ENCODE assay signal across 26 cellular contexts in the genomic region with DNA sequence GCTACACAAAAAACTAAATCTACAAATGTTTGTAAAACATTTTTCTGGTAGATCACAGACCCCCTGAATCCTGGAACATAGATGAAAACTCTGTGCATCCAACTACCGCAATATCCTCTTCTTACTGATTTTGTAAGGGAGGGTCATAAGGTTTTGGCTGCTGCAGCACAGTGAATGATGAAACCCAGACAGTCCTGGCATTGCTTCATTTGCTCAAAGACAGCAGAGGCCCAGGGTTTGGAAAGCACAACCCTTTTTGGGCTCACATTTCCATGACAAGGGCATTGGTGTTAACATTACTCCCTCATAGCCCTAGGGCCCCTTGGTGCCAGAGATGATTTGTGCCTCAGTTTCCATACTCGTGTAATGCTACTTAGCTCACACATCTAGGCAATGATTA. TPM values are rescaled to one million over a fixed set of nuclear protein-coding genes. Genes with fewer than 3 reads are reported as not detected.
DNase-seq lines count a peak whose midpoint lies in the region; ATAC-seq and TF ChIP-seq lines count a peak whose summit lies in the region.
"Had no signal": no experiment of that assay in that cellular context is flagged by ENCODE, and none has a peak within 500 bp of the region (broad histone marks: within the 10 kb centered on the region; RNA-seq: fewer than 3 reads in every experiment).

No MANE protein-coding gene starts in this region.

- TF ChIP-seq RAD21 in IMR-90 (IDR thresholded peaks at IDR 0.05; ENCODE audit: low read length) = no peak

- 0 out of 2 replicates have a peak overlapping the region, but pooled peaks have one; percentile 34 for H3K4ac ChIP-seq in IMR-90 (ENCODE audit: low read depth, low read length)

- CTCF ChIA-PET in IMR-90 (lab: Yijun Ruan, JAX) = interaction anchor here (0.6 kb wide), 1 partner anchor 171 kb away, joined by 4 read pairs; no protein-coding TSS in a partner anchor

- H3K56ac ChIP-seq in IMR-90 (ENCODE audit: extremely low read depth, insufficient read depth, low read length) = no peak overlapping the region

- no peaks in the 10 kb centered on the region for H3K36me3 Mint-ChIP-seq in activated naive CD8-positive, alpha-beta T cell treated with anti-CD3 and anti-CD28 coated beads for 36 hours
- H3K36me3 Mint-ChIP-seq: activated naive CD4-positive, alpha-beta T cell treated with anti-CD3 and anti-CD28 coated beads, Interleukin-2, amount 10 ng/mL, durations not matched to agents 7 days and 5 days; mesothelial cell of epicardium; natural killer cell treated with Interleukin-12 subunit alpha and Interleukin-12 subunit beta and Interleukin-15 and Interleukin-18, amount 100 ng/mL, for 72 hours had no signal

- H3K23ac ChIP-seq in IMR-90 (ENCODE audit: low read depth, low read length) = no peak overlapping the region

- WGBS in IMR-90 (ENCODE audit: extremely low coverage in 2 of 2, insufficient read length in 1 of 2), 2 experiments = no CpG with 5 or more reads among the region's 2 CpGs
- WGBS in gastroesophageal sphincter (ENCODE audit: low coverage in 1 of 2), 2 donors = 33 to 50% methylated on average over 1 to 2 of the region's 2 CpGs
- 67 to 76% methylated on average over 1 to 2 of the region's 2 CpGs for WGBS in transverse colon (ENCODE audit: low coverage in 1 of 2), 2 donors

- no peak overlapping the region for H2AK9ac ChIP-seq in IMR-90 (replicated peaks; ENCODE audit: low read depth, low read length, poor library complexity)

- DNase-seq in IMR-90 = peak; percentile 47
- peak; percentile 95 for DNase-seq in SKM-1 treated with dmso at 0.1 percent for 144 hours (lab: John Stamatoyannopoulos, UW; ENCODE audit: unreplicated experiment)
- DNase-seq in osteoblast (ENCODE audit: insufficient read length, low spot score, missing footprints) = no peak
- no peak for DNase-seq in activated naive CD8-positive, alpha-beta T cell treated with anti-CD3 and anti-CD28 coated beads for 36 hours
- DNase-seq in transverse colon = no peak
- DNase-seq in WERI-Rb-1 = no peak
- DNase-seq: activated naive CD4-positive, alpha-beta T cell treated with anti-CD3 and anti-CD28 coated beads, Interleukin-2, amount 10 ng/mL, durations not matched to agents 7 days and 5 days; activated T-cell treated with anti-CD3 and anti-CD28 coated beads, Interleukin-2, amount 50 U/mL, for 24 hours; DMS53; effector memory CD4-positive, alpha-beta T cell; Karpas-422; NCI-H1105; NCI-H2029 treated with DMSO at 0.1 percent for 48 hours; NCI-H345; Peyer's patch; SK-N-SH; stimulated activated naive CD8-positive, alpha-beta T cell treated with anti-CD3 and anti-CD28 coated beads, Interleukin-15, Interleukin-2, amounts not matched to agents 100 U/mL and 50 U/mL, for 24 hours; T-helper 9 cell had no signal

- H4K20me1 ChIP-seq in IMR-90 (ENCODE audit: insufficient read depth, low read length) = no peaks in the 10 kb centered on the region
- H4K20me1 ChIP-seq in osteoblast (ENCODE audit: insufficient read depth, low read length) = no peaks in the 10 kb centered on the region

- H3K9me3 ChIP-seq in IMR-90 (ENCODE audit: control insufficient read depth, insufficient read depth, low read length) (no peaks in the 10 kb centered on the region), gastroesophageal sphincter (no peaks in the 10 kb centered on the region), osteoblast (ENCODE audit: low read depth, low read length) (no peaks in the 10 kb centered on the region), transverse colon (no peaks in the 10 kb centered on the region), WERI-Rb-1 (ENCODE audit: severe bottlenecking) (no peaks in the 10 kb centered on the region)
- H3K9me3 ChIP-seq: esophagus muscularis mucosa, Peyer's patch, SK-N-SH had no signal

- peak overlapping the region; percentile 18 for H2AFZ ChIP-seq in IMR-90 (replicated peaks; ENCODE audit: low read length, poor library complexity)
- H2AFZ ChIP-seq in osteoblast (ENCODE audit: low read length) = peak overlapping the region; percentile 15
- H2AFZ ChIP-seq: parathyroid adenoma had no signal

- no peak overlapping the region for H2BK5ac ChIP-seq in IMR-90 (ENCODE audit: low read depth, low read length, poor library complexity, severe bottlenecking)

- H3K27me3 Mint-ChIP-seq in activated naive CD8-positive, alpha-beta T cell treated with anti-CD3 and anti-CD28 coated beads for 36 hours = no peaks in the 10 kb centered on the region
- H3K27me3 Mint-ChIP-seq: activated T-cell treated with anti-CD3 and anti-CD28 coated beads, Interleukin-2, amount 50 U/mL, for 24 hours; type B pancreatic cell had no signal

- intact Hi-C loops in IMR-90 (cut with micrococcal nuclease) = no loop called here
- intact Hi-C loops in transverse colon (cut with DNase I; ENCODE audit: low total_unique reads) = no loop called here

- no TSS peak for BruUV-seq in IMR-90 (replicated peaks; lab: Mats Ljungman, UMichigan)

- no peak overlapping the region for H3K9ac ChIP-seq in IMR-90 (ENCODE audit: low read depth, low read length)
- H3K9ac ChIP-seq: parathyroid adenoma, SK-N-SH had no signal

- H3K18ac ChIP-seq in IMR-90 (ENCODE audit: low read depth, low read length) = no peak overlapping the region; the same call in 1 of the 2 replicates

- ATAC-seq in IMR-90 (ENCODE audit: low read depth) (0 out of 2 replicates have a peak, but pooled peaks have one; percentile 29), gastroesophageal sphincter (peak; percentile 86), HG02798 (IDR thresholded peaks at IDR 0.05; ENCODE audit: poor library complexity, unreplicated experiment) (no peak)
- ATAC-seq: GM12878; natural killer cell treated with Interleukin-12 subunit alpha and Interleukin-12 subunit beta and Interleukin-15 and Interleukin-18, amount 100 ng/mL, for 72 hours; stimulated activated naive CD8-positive, alpha-beta T cell treated with anti-CD3 and anti-CD28 coated beads, Interleukin-15, Interleukin-2, amounts not matched to agents 100 U/mL and 50 U/mL, for 24 hours had no signal

- H3K4me2 ChIP-seq in IMR-90 (ENCODE audit: low read depth, low read length) (no peak overlapping the region), osteoblast (ENCODE audit: insufficient read depth, low read length) (no peak overlapping the region)
- H3K4me2 ChIP-seq: SK-N-SH had no signal

- H3K4me3 Mint-ChIP-seq in activated naive CD8-positive, alpha-beta T cell treated with anti-CD3 and anti-CD28 coated beads for 36 hours = no peak overlapping the region
- H3K4me3 Mint-ChIP-seq: activated naive CD4-positive, alpha-beta T cell treated with anti-CD3 and anti-CD28 coated beads, Interleukin-2, amount 10 ng/mL, durations not matched to agents 7 days and 5 days; activated T-cell treated with anti-CD3 and anti-CD28 coated beads, Interleukin-2, amount 50 U/mL, for 24 hours; mesothelial cell of epicardium; natural killer cell treated with Interleukin-12 subunit alpha and Interleukin-12 subunit beta and Interleukin-15 and Interleukin-18, amount 100 ng/mL, for 72 hours; type B pancreatic cell had no signal

- H4K5ac ChIP-seq in IMR-90 (ENCODE audit: low read depth, low read length) = no peak overlapping the region; the same call in 1 of the 2 replicates

- no peak overlapping the region for H2BK20ac ChIP-seq in IMR-90 (ENCODE audit: low read depth, low read length)

- H3K9me3 Mint-ChIP-seq in activated naive CD8-positive, alpha-beta T cell treated with anti-CD3 and anti-CD28 coated beads for 36 hours = no peaks in the 10 kb centered on the region
- H3K9me3 Mint-ChIP-seq: activated naive CD4-positive, alpha-beta T cell treated with anti-CD3 and anti-CD28 coated beads, Interleukin-2, amount 10 ng/mL, durations not matched to agents 7 days and 5 days; activated T-cell treated with anti-CD3 and anti-CD28 coated beads, Interleukin-2, amount 50 U/mL, for 24 hours; mesothelial cell of epicardium; natural killer cell treated with Interleukin-12 subunit alpha and Interleukin-12 subunit beta and Interleukin-15 and Interleukin-18, amount 100 ng/mL, for 72 hours; type B pancreatic cell had no signal

- H2AK5ac ChIP-seq in IMR-90 (ENCODE audit: low read depth, low read length) = no peak overlapping the region

- no peak overlapping the region for H4K91ac ChIP-seq in IMR-90 (ENCODE audit: insufficient read depth, low read depth, low read length)

- H3K27me3 ChIP-seq in IMR-90 (ENCODE audit: control insufficient read depth, insufficient read depth, low read length) = no peaks in the 10 kb centered on the region
- no peaks in the 10 kb centered on the region for H3K27me3 ChIP-seq in gastroesophageal sphincter
- no peaks in the 10 kb centered on the region for H3K27me3 ChIP-seq in osteoblast (ENCODE audit: insufficient read depth, low read length)
- no peaks in the 10 kb centered on the region for H3K27me3 ChIP-seq in transverse colon
- H3K27me3 ChIP-seq in WERI-Rb-1 (ENCODE audit: insufficient read depth, low read depth, severe bottlenecking) = no peaks in the 10 kb centered on the region
- H3K27me3 ChIP-seq: esophagus muscularis mucosa, Peyer's patch had no signal

- H3K9me1 ChIP-seq in IMR-90 (ENCODE audit: insufficient read depth, low read length) = 0 out of 2 replicates have a peak, but pooled peaks cover 8% of the 10 kb centered on the region

- H4K8ac ChIP-seq in IMR-90 (ENCODE audit: low read depth in 2 of 2, low read length in 2 of 2) = no peak overlapping the region

- TF ChIP-seq CTCF in IMR-90 (conservative IDR thresholded peaks at IDR 0.05; ENCODE audit: low read depth, low read length) (no peak), gastroesophageal sphincter (IDR thresholded peaks at IDR 0.05) (no peak), osteoblast (IDR thresholded peaks at IDR 0.05; ENCODE audit: extremely low read depth, low read depth, low read length) (no peak), transverse colon (IDR thresholded peaks at IDR 0.05) (no peak), WERI-Rb-1 (IDR thresholded peaks at IDR 0.05; ENCODE audit: low read depth, low read length) (no peak)

- dilution Hi-C loops in IMR-90 (cut with HindIII; ENCODE audit: low sequenced_read_pairs, unreplicated experiment) = no loop called here

- H3K4me1 ChIP-seq in IMR-90 (ENCODE audit: control insufficient read depth, insufficient read depth, low read length) = peaks cover 2% of the 10 kb centered on the region
- peaks cover 0 to 29% (median 3%) of the 10 kb centered on the region in 3 donors for H3K4me1 ChIP-seq in gastroesophageal sphincter
- H3K4me1 ChIP-seq in osteoblast (ENCODE audit: insufficient read depth, low read length) = peaks cover 14% of the 10 kb centered on the region
- no peaks in the 10 kb centered on the region for H3K4me1 ChIP-seq in transverse colon
- H3K4me1 ChIP-seq: parathyroid adenoma, Peyer's patch had no signal

- TF ChIP-seq EP300 in gastroesophageal sphincter (IDR thresholded peaks at IDR 0.05) (no peak), transverse colon (IDR thresholded peaks at IDR 0.05; ENCODE audit: low read depth) (no peak)

- H3K36me3 ChIP-seq in IMR-90 (ENCODE audit: control insufficient read depth, insufficient read depth, low read length) (no peaks in the 10 kb centered on the region), gastroesophageal sphincter (peaks cover 0 to 27% of the 10 kb centered on the region in 2 donors), osteoblast (ENCODE audit: insufficient read depth, low read length) (no peaks in the 10 kb centered on the region), transverse colon (no peaks in the 10 kb centered on the region), WERI-Rb-1 (peaks cover under 1% of the 10 kb centered on the region; the same call in 1 of the 2 replicates)

- no peak overlapping the region for H2BK15ac ChIP-seq in IMR-90 (ENCODE audit: low read depth, low read length)

- in situ Hi-C loops in IMR-90 (cut with MboI; ENCODE audit: low sequenced_read_pairs) (no loop called here), transverse colon (cut with MboI; ENCODE audit: low pct_ligation_motif_present in 1 of 4, low pct_unique_long_range_greater_than_20kb in 1 of 4, low sequenced_read_pairs in 3 of 4) (no loop called here)

- no peak overlapping the region for H3K27ac Mint-ChIP-seq in activated naive CD8-positive, alpha-beta T cell treated with anti-CD3 and anti-CD28 coated beads for 36 hours
- H3K27ac Mint-ChIP-seq: activated naive CD4-positive, alpha-beta T cell treated with anti-CD3 and anti-CD28 coated beads, Interleukin-2, amount 10 ng/mL, durations not matched to agents 7 days and 5 days; activated T-cell treated with anti-CD3 and anti-CD28 coated beads, Interleukin-2, amount 50 U/mL, for 24 hours; mesothelial cell of epicardium; natural killer cell treated with Interleukin-12 subunit alpha and Interleukin-12 subunit beta and Interleukin-15 and Interleukin-18, amount 100 ng/mL, for 72 hours; type B pancreatic cell had no signal

- H3K4me1 Mint-ChIP-seq in activated naive CD8-positive, alpha-beta T cell treated with anti-CD3 and anti-CD28 coated beads for 36 hours = peaks cover 10% of the 10 kb centered on the region

- TF ChIP-seq POLR2A in IMR-90 (IDR thresholded peaks at IDR 0.05; ENCODE audit: low read depth, low read length) (no peak), gastroesophageal sphincter (IDR thresholded peaks at IDR 0.05) (no peak), transverse colon (IDR thresholded peaks at IDR 0.05) (no peak)

- H3K79me2 ChIP-seq in osteoblast (ENCODE audit: insufficient read depth, low read length) = no peaks in the 10 kb centered on the region
- H3K79me2 ChIP-seq: parathyroid adenoma had no signal

- no peak overlapping the region for H2BK120ac ChIP-seq in IMR-90 (ENCODE audit: low read depth, low read length)

- POLR2A ChIA-PET in IMR-90 (lab: Charles Lee; ENCODE audit: unreplicated experiment) = interaction anchor here (0.6 kb wide), 1 partner anchor 9 kb away, joined by 11 read pairs; no protein-coding TSS in a partner anchor

- H3K79me1 ChIP-seq in IMR-90 (ENCODE audit: low read depth in 1 of 2, low read length in 2 of 2) = peaks cover 0 to 3% of the 10 kb centered on the region in 2 experiments; a peak in 2 of 4 replicates

- H3K14ac ChIP-seq in IMR-90 (replicated peaks; ENCODE audit: low read depth, low read length) = no peak overlapping the region

- H3K4me3 ChIP-seq in IMR-90 (ENCODE audit: insufficient read depth, low read depth, low read length) (no peak overlapping the region), gastroesophageal sphincter (no peak overlapping the region), osteoblast (ENCODE audit: insufficient read depth, low read length) (no peak overlapping the region), transverse colon (no peak overlapping the region), WERI-Rb-1 (ENCODE audit: low read depth, low read length) (no peak overlapping the region)
- H3K4me3 ChIP-seq: esophagus muscularis mucosa, GM12878, Peyer's patch had no signal

- H3K27ac ChIP-seq in IMR-90 (ENCODE audit: insufficient read depth, low read length) (peak overlapping the region; percentile 6; the same call in 1 of the 2 replicates), gastroesophageal sphincter (no peak overlapping the region), osteoblast (ENCODE audit: low read depth, low read length) (no peak overlapping the region), transverse colon (no peak overlapping the region), WERI-Rb-1 (no peak overlapping the region)
- H3K27ac ChIP-seq: parathyroid adenoma had no signal

RNA-seq across cellular contexts. Expression of a gene that starts 51.2 kb away (rescaled TPM):
- total RNA-seq in IMR-90 (2012; rRNA removed) (0.56 and 0.72 TPM in 2 replicates), gastroesophageal sphincter (10 to 100 TPM; 12.5 to 38.3 (median 32.0) TPM), osteoblast (2.7 and 3.3 TPM in 2 replicates), transverse colon (100 to 1,000 TPM in 1 of 4 donors, 10 to 100 TPM in 3; 77.4 to 140 (median 85.5) TPM)
- polyA plus RNA-seq in IMR-90 (2012; rRNA removed) = 1.1 and 1.2 TPM in 2 replicates
- polyA plus RNA-seq in IMR-90 (2012; cell fraction: cytosol; rRNA removed) = 0.45 and 0.59 TPM in 2 replicates
- 3.2 and 3.3 TPM in 2 replicates for polyA plus RNA-seq in IMR-90 (2012; cell fraction: nucleus; rRNA removed; ENCODE audit: low replicate concordance)
- total RNA-seq in activated naive CD8-positive, alpha-beta T cell treated with anti-CD3 and anti-CD28 coated beads for 36 hours = under 1 TPM in 1 of 2 experiments, not detected in 1; 0.08 TPM

Comparison
In these comparisons a context has a peak if more than half of its experiments do, and no peak if none do; other contexts are left out.
1. DNase-seq: peak in IMR-90 (single experiment) and SKM-1 treated with dmso at 0.1 percent for 144 hours (single experiment); none in osteoblast (single experiment), activated naive CD8-positive, alpha-beta T cell treated with anti-CD3 and anti-CD28 coated beads for 36 hours (single experiment), transverse colon (single experiment) and WERI-Rb-1 (single experiment).